1 cellular context compared by ENCODE assay signal in genomic region chr1:924619-925323, GRCh38.
A peak's percentile ranks its signal among the peaks of the same experiment; 100 is the strongest.
TF ChIP-seq lines count a peak whose summit lies in the region.

No MANE protein-coding gene starts in this region.

TF ChIP-seq in HepG2, 621 proteins besides CTCF, POLR2A, EP300 and RAD21 (continues in another document):
- TF ChIP-seq ZFP91 (CRISPR knock-in tag; IDR thresholded peaks at IDR 0.05; ENCODE audit: borderline replicate concordance) (peak; percentile 11; the same call in 1 of the 2 replicates), MXD1 (CRISPR knock-in tag; IDR thresholded peaks at IDR 0.05) (peak; percentile 24; the same call in 1 of the 2 replicates), CEBPB (IDR thresholded peaks at IDR 0.05; ENCODE audit: borderline replicate concordance, low read depth, low read length) (no peak), SRSF1 (optimal IDR thresholded peaks at IDR 0.05; ENCODE audit: low read depth, low read length) (peak; percentile 17), ZFY (CRISPR knock-in tag; IDR thresholded peaks at IDR 0.05) (0 out of 2 replicates have a peak, but pooled peaks have one; percentile 6), ZNF749 (CRISPR knock-in tag; IDR thresholded peaks at IDR 0.05; ENCODE audit: borderline replicate concordance) (0 out of 2 replicates have a peak, but pooled peaks have one; percentile 37), ZNF282 (IDR thresholded peaks at IDR 0.05; ENCODE audit: partially characterized antibody) (no peak), DDIT3 (CRISPR knock-in tag; IDR thresholded peaks at IDR 0.05) (no peak), CBX5 (CRISPR knock-in tag; IDR thresholded peaks at IDR 0.05; ENCODE audit: borderline replicate concordance) (no peak), HMG20B (CRISPR knock-in tag; conservative IDR thresholded peaks at IDR 0.05) (no peak), GTF2F1 (IDR thresholded peaks at IDR 0.05; ENCODE audit: low read length) (no peak), MYNN (CRISPR knock-in tag; IDR thresholded peaks at IDR 0.05; ENCODE audit: low read depth) (no peak), ZNF777 (CRISPR knock-in tag; IDR thresholded peaks at IDR 0.05) (peak; percentile 73), ZNF800 (CRISPR knock-in tag; IDR thresholded peaks at IDR 0.05) (peak; percentile 97), NPAS2 (CRISPR knock-in tag; IDR thresholded peaks at IDR 0.05; ENCODE audit: borderline replicate concordance) (no peak), SIN3B (IDR thresholded peaks at IDR 0.05; ENCODE audit: low read length) (no peak), ZNF547 (CRISPR knock-in tag; IDR thresholded peaks at IDR 0.05) (no peak), ZNF629 (CRISPR knock-in tag; conservative IDR thresholded peaks at IDR 0.05) (no peak), ZBTB10 (CRISPR knock-in tag; IDR thresholded peaks at IDR 0.05; ENCODE audit: borderline replicate concordance) (no peak), ZNF574 (CRISPR knock-in tag; IDR thresholded peaks at IDR 0.05) (0 out of 2 replicates have a peak, but pooled peaks have one; percentile 21), MTF2 (CRISPR knock-in tag; IDR thresholded peaks at IDR 0.05; ENCODE audit: borderline replicate concordance) (peak; percentile 94; the same call in 1 of the 2 replicates), YY1 (IDR thresholded peaks at IDR 0.05; ENCODE audit: insufficient read depth, insufficient replicate concordance, low read depth, low read length) (no peak), ARNT2 (CRISPR knock-in tag; IDR thresholded peaks at IDR 0.05; ENCODE audit: low read depth) (0 out of 2 replicates have a peak, but pooled peaks have one; percentile 40), EZH2 (conservative IDR thresholded peaks at IDR 0.05; ENCODE audit: low read depth, low read length) (peak; percentile 47; the same call in 1 of the 2 replicates), FOXK1 (CRISPR knock-in tag; IDR thresholded peaks at IDR 0.05; ENCODE audit: borderline replicate concordance, low read depth) (no peak), AGO1 (IDR thresholded peaks at IDR 0.05; ENCODE audit: low read depth, low read length, poor library complexity, severe bottlenecking) (no peak), MLXIP (CRISPR knock-in tag; IDR thresholded peaks at IDR 0.05; ENCODE audit: borderline replicate concordance) (no peak), ATM (IDR thresholded peaks at IDR 0.05; ENCODE audit: borderline replicate concordance) (no peak), TFDP2 (CRISPR knock-in tag; IDR thresholded peaks at IDR 0.05) (0 out of 2 replicates have a peak, but pooled peaks have one; percentile 9), ZBTB14 (CRISPR knock-in tag; IDR thresholded peaks at IDR 0.05) (peak; percentile 24; the same call in 1 of the 2 replicates), SRF (IDR thresholded peaks at IDR 0.05; ENCODE audit: low read depth, low read length) (no peak), ZUFSP (CRISPR knock-in tag; IDR thresholded peaks at IDR 0.05; ENCODE audit: borderline replicate concordance) (no peak), RAD51 (IDR thresholded peaks at IDR 0.05; ENCODE audit: borderline replicate concordance) (no peak), ZC3H4 (CRISPR knock-in tag; IDR thresholded peaks at IDR 0.05; ENCODE audit: borderline replicate concordance) (no peak), NRL (CRISPR knock-in tag; IDR thresholded peaks at IDR 0.05; ENCODE audit: borderline replicate concordance) (0 out of 2 replicates have a peak, but pooled peaks have one; percentile 24), ZNF891 (CRISPR knock-in tag; IDR thresholded peaks at IDR 0.05) (no peak), HNRNPLL (IDR thresholded peaks at IDR 0.05; ENCODE audit: low read depth, low read length, poor library complexity, severe bottlenecking) (peak; percentile 95), SAFB2 (CRISPR knock-in tag; IDR thresholded peaks at IDR 0.05; ENCODE audit: borderline replicate concordance, low read depth) (no peak), ZNF678 (CRISPR knock-in tag; IDR thresholded peaks at IDR 0.05) (no peak), ETV5 (CRISPR knock-in tag; IDR thresholded peaks at IDR 0.05; ENCODE audit: borderline replicate concordance) (no peak)
